Comparison of ENCODE assay signal across 8 cellular contexts in the genomic region with DNA sequence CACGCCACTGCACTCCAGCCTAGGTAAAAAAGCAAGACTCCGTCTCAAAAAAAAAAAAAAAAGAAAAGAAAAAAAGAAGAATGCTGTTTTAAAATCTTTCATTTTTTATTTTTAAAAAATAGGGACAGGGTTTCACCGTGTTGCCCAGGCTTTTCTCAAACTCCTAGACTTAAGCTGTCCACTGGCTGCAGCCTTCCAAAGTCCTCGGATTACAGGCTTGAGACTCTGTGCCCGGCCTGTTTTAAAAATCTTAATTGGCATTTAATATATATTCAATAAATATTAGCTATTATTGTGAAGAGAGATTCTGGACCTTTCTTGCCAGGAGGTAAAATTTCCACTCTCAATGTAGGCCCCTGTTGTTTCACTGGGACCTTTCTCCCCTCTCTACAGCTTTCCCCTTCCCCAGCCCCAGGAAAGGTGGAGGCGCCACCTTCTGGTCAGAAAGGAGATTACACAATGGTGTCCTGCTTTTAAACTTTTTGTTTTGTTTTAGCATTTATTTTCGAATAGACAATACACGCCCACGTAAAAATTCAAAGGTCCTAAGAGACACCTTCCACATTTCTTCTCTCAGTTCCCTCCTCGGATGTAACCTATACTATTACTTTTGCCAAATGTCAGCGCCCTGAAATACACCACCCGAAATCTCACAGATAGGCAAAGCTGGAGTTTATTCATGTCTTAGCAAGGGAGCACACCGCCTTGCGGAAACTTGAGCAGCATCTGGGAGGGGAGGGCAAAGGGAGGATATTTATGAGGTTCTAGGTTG. TPM values are rescaled to one million over a fixed set of nuclear protein-coding genes. Genes with fewer than 3 reads are reported as not detected.
DNase-seq lines count a peak whose midpoint lies in the region; ATAC-seq, FAIRE-seq and TF ChIP-seq lines count a peak whose summit lies in the region.

No MANE protein-coding gene starts in this region.

- H3K27me3 ChIP-seq in duodenal mucosa (ENCODE audit: control insufficient read depth in 1 of 2, insufficient read depth in 2 of 2, low read length in 2 of 2) = no peaks in the 10 kb centered on the region

- TF ChIP-seq CTCF in GM12864 (IDR thresholded peaks at IDR 0.05; ENCODE audit: low read depth, low read length, missing control alignments) = peak; percentile 79

- H3K9me3 ChIP-seq in duodenal mucosa (ENCODE audit: control insufficient read depth in 1 of 2, low read length in 2 of 2) = no peaks in the 10 kb centered on the region

- peak overlapping the region in 1 of 2 donors; percentile 66 for H3K9ac ChIP-seq in duodenal mucosa (ENCODE audit: low read depth in 1 of 2, low read length in 2 of 2)

- peak overlapping the region; percentile 48; the same call in 1 of the 2 replicates for H3K4me3 ChIP-seq in GM12864 (ENCODE audit: low read depth, low read length)
- peak overlapping the region; percentile 63 to 76 for H3K4me3 ChIP-seq in duodenal mucosa (ENCODE audit: low read depth in 1 of 2, low read length in 2 of 2)

- H3K27ac ChIP-seq in duodenal mucosa (ENCODE audit: low read depth, low read length) = no peak overlapping the region

- FAIRE-seq in A204.1 (lab: Jason Lieb, UNC) = peak; percentile 70

- H3K4me1 ChIP-seq in duodenal mucosa (ENCODE audit: control insufficient read depth in 1 of 2, insufficient read depth in 2 of 2, low read length in 2 of 2) = no peaks in the 10 kb centered on the region

- no peak for ATAC-seq in HG03196 (IDR thresholded peaks at IDR 0.05; ENCODE audit: unreplicated experiment)

- H3K36me3 ChIP-seq in duodenal mucosa (ENCODE audit: control insufficient read depth in 1 of 2, insufficient read depth in 2 of 2, low read length in 2 of 2) = no peaks in the 10 kb centered on the region

- no peak for DNase-seq in GM12864 (ENCODE audit: low read depth)
- DNase-seq in NCI-H1105 treated with DMSO at 0.1 percent for 48 hours (lab: John Stamatoyannopoulos, UW) = peak; percentile 18
- peak; percentile 65 for DNase-seq in activated CD4-positive, alpha-beta T cell treated with anti-CD3 and anti-CD28 coated beads for 48 hours
- DNase-seq in lung microvascular endothelial cell (ENCODE audit: low read depth in 2 of 2) = peak; percentile 53 to 55
- DNase-seq in stimulated activated CD8-positive, alpha-beta memory T cell treated with anti-CD3 and anti-CD28 coated beads, Interleukin-15, amount 100 ng/mL, for 48 hours (ENCODE audit: low read depth in 2 of 2) = peak; percentile 9 to 20

RNA-seq across cellular contexts. Expression of a gene that starts 23.8 kb away (rescaled TPM):
- 5.9 and 12.1 TPM in 2 replicates for total RNA-seq in lung microvascular endothelial cell

RNA-seq across cellular contexts. Expression of a gene that starts 58.9 kb away (rescaled TPM):
- total RNA-seq in lung microvascular endothelial cell = 205 and 283 TPM in 2 replicates
